26 cellular contexts compared by ENCODE assay signal in genomic region chr10:59384761-59385160, GRCh38. TPM values are rescaled to one million over a fixed set of nuclear protein-coding genes. Genes with fewer than 3 reads are reported as not detected.
"Had no signal": no experiment of that assay in that cellular context is flagged by ENCODE, and none has a peak within 500 bp of the region (broad histone marks: within the 10 kb centered on the region; RNA-seq: fewer than 3 reads in every experiment).

No MANE protein-coding gene starts in this region.

- DNase-seq: MG63, NCI-H1092, NCI-H1105 treated with DMSO at 0.1 percent for 48 hours, NCI-H1417 treated with DMSO at 0.1 percent for 48 hours, NCI-H146, NCI-H187, NCI-H2029, NCI-H2081 treated with DMSO at 0.1 percent for 48 hours, NCI-H2171, NCI-H226, NCI-H446, NCI-H510A, NCI-H524 treated with DMSO at 0.1 percent for 48 hours, NCI-H69, NCI-H774, PC-3, SIG-M5, SW 1271 had no signal

- H3K36me3 Mint-ChIP-seq: IgD-negative memory B cell had no signal

- ATAC-seq: HepG2, K562, Panc1, PC-3, Right ventricle myocardium inferior had no signal

- H3K4me2 ChIP-seq: KMS-11 had no signal

- FAIRE-seq: HepG2, K562 had no signal

- H3K27me3 ChIP-seq: MG63, SJSA1 had no signal

- H3K9ac ChIP-seq: KMS-11 had no signal

- H3K9me3 ChIP-seq: SJSA1 had no signal

- H3K27ac ChIP-seq: KMS-11, SJSA1, SK-N-MC had no signal

- H3K27me3 Mint-ChIP-seq: IgD-negative memory B cell had no signal

- H3K4me3 ChIP-seq: K562, MG63, SJSA1, SK-N-MC had no signal

- H3K27ac Mint-ChIP-seq: IgD-negative memory B cell had no signal

- H3K4me3 Mint-ChIP-seq: IgD-negative memory B cell had no signal

- H3K36me3 ChIP-seq: MG63, SJSA1 had no signal

- H3K4me1 Mint-ChIP-seq: IgD-negative memory B cell had no signal

RNA-seq across cellular contexts. Expression of gene FAM13C, which starts 22.4 kb away (rescaled TPM):
- total RNA-seq: K562 had no signal
- polyA plus RNA-seq: IgD-negative memory B cell, K562 had no signal
